In the genomic region with DNA sequence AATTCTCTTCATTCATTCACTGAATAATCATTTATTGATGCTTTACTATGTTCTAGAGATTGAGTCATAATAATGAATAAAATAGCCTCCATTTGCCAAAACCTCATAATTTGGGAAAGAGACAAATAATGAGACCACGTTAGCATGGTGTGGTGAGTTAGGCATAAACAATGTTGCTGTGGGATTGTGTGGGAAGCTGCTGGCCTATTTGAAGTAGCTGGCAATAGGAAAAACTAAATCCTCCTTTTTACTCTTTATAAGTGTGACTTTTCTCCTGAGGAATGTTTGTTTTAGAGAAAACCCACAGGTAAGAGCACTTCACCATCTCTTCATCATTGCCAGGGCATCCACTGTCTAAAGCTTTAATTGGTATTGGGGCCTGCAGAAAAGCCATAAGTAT, we compare ENCODE assay signal across 25 cellular contexts.
DNase-seq lines count a peak whose midpoint lies in the region; ATAC-seq and TF ChIP-seq lines count a peak whose summit lies in the region.
"Had no signal": no experiment of that assay in that cellular context is flagged by ENCODE, and none has a peak within 500 bp of the region (broad histone marks: within the 10 kb centered on the region; RNA-seq: fewer than 3 reads in every experiment).

No MANE protein-coding gene starts in this region.

- TF ChIP-seq CTCF in BJ (IDR thresholded peaks at IDR 0.05; ENCODE audit: insufficient read depth, low read depth, low read length) (no peak), cardiac fibroblast (IDR thresholded peaks at IDR 0.05; ENCODE audit: low read depth, low read length) (no peak), adrenal gland (IDR thresholded peaks at IDR 0.05) (no peak)

- no peak for ATAC-seq in GM18498 (IDR thresholded peaks at IDR 0.05; ENCODE audit: unreplicated experiment)
- ATAC-seq: activated CD4-positive, CD25-positive, alpha-beta regulatory T cell treated with anti-CD3 and anti-CD28 coated beads, Interleukin-2, amount 50 U/mL, for 24 hours; CD8-positive, alpha-beta T cell; naive thymus-derived CD4-positive, alpha-beta T cell; sciatic nerve; stimulated activated naive B cell treated with anti-CD40 and anti-IgM and Interleukin-4, amounts not matched to agents 10 μg/mL and 1 μg/mL and 100 μg/mL, for 72 hours had no signal

- DNase-seq in BJ (ENCODE audit: low read depth) (peak; percentile 40), LHCN-M2 (ENCODE audit: low read depth) (peak; percentile 59), cardiac fibroblast (ENCODE audit: low read depth in 2 of 2) (peak; percentile 55 to 74), kidney tubule cell (ENCODE audit: low spot score) (peak; percentile 80), NCI-H226 (no peak), SHP77 treated with DMSO at 0.1 percent for 48 hours (lab: John Stamatoyannopoulos, UW) (no peak), adrenal gland (no peak)
- DNase-seq: activated CD8-positive, alpha-beta memory T cell treated with anti-CD3 and anti-CD28 coated beads for 24 hours; activated naive CD8-positive, alpha-beta T cell treated with anti-CD3 and anti-CD28 coated beads for 36 hours; CD8-positive, alpha-beta T cell; central memory CD4-positive, alpha-beta T cell; DMS79; dorsolateral prefrontal cortex; head of caudate nucleus; Karpas-422; naive thymus-derived CD4-positive, alpha-beta T cell; NCI-H1105; NCI-H2107; ovary; stimulated activated naive B cell treated with anti-CD40 and anti-IgM and Interleukin-4, amounts not matched to agents 10 μg/mL and 1 μg/mL and 100 μg/mL, for 72 hours; T1000; thyroid gland had no signal

- no peaks in the 10 kb centered on the region for H3K9me3 ChIP-seq in adrenal gland (replicated peaks in 1 of 3)
- H3K9me3 ChIP-seq: ovary, thyroid gland had no signal

- peaks cover 0 to 6% of the 10 kb centered on the region in 2 donors for H3K4me1 ChIP-seq in adrenal gland (replicated peaks in 1 of 2)
- H3K4me1 ChIP-seq: thyroid gland had no signal

- no peaks in the 10 kb centered on the region for H3K27me3 ChIP-seq in BJ (ENCODE audit: control insufficient read depth, insufficient read depth, low read length)
- H3K27me3 ChIP-seq in adrenal gland, result no peaks in the 10 kb centered on the region
- H3K27me3 ChIP-seq: ovary, thyroid gland had no signal

- no peak for TF ChIP-seq POLR2A in adrenal gland (IDR thresholded peaks at IDR 0.05)

- CTCF ChIA-PET in BJ (lab: Yijun Ruan, JAX), result interaction anchor here (1.6 kb wide), 1 partner anchor 162 kb away, joined by 4 read pairs; no protein-coding TSS in a partner anchor

- intact Hi-C loops in adrenal gland (cut with DNase I), result no loop called here

- WGBS in adrenal gland, 4 donors, result 61 to 76% (median 67%) methylated on average over 1 of the region's 1 CpG

- H3K4me3 ChIP-seq in BJ (ENCODE audit: low read depth, low read length), result no peak overlapping the region
- H3K4me3 ChIP-seq in cardiac fibroblast (replicated peaks in 1 of 2; ENCODE audit: low read depth in 2 of 2, low read length in 2 of 2), result no peak overlapping the region
- H3K4me3 ChIP-seq in adrenal gland, result no peak overlapping the region
- H3K4me3 ChIP-seq: dorsolateral prefrontal cortex, ovary, thyroid gland had no signal

- H3K36me3 ChIP-seq in BJ (ENCODE audit: control insufficient read depth, insufficient read depth, low read length), result no peaks in the 10 kb centered on the region
- no peaks in the 10 kb centered on the region for H3K36me3 ChIP-seq in adrenal gland (replicated peaks in 1 of 2)
- H3K36me3 ChIP-seq: ovary, thyroid gland had no signal

- POLR2A ChIA-PET in BJ (lab: Charles Lee), result interaction anchor here (0.6 kb wide), 1 partner anchor 17 kb away, joined by 3 read pairs; no protein-coding TSS in a partner anchor

- no peak overlapping the region for H3K27ac ChIP-seq in adrenal gland
- H3K27ac ChIP-seq: dorsolateral prefrontal cortex, ovary, thyroid gland had no signal

Comparison
In these comparisons a context has a peak if more than half of its experiments do, and no peak if none do; other contexts are left out.
1. DNase-seq: peak in BJ (single experiment), LHCN-M2 (single experiment), cardiac fibroblast (2 of 2) and kidney tubule cell (single experiment); none in NCI-H226 (single experiment), SHP77 treated with DMSO at 0.1 percent for 48 hours (single experiment) and adrenal gland (0 of 7).